Comparison of ENCODE assay signal across 8 cellular contexts in genomic region chr1:156490401-156491032, GRCh38. TPM values are rescaled to one million over a fixed set of nuclear protein-coding genes. Genes with fewer than 3 reads are reported as not detected.
DNase-seq lines count a peak whose midpoint lies in the region; ATAC-seq, FAIRE-seq and TF ChIP-seq lines count a peak whose summit lies in the region.

No MANE protein-coding gene starts in this region.

- H3K36me3 ChIP-seq in KOPT-K1 (ENCODE audit: insufficient read depth, low read length) (peaks cover 11% of the 10 kb centered on the region; the same call in 1 of the 2 replicates), muscle layer of colon (ENCODE audit: insufficient read depth, low read length) (peaks cover 17% of the 10 kb centered on the region), small intestine (ENCODE audit: control insufficient read depth in 2 of 2, insufficient read depth in 2 of 2, low read length in 2 of 2) (no peaks in the 10 kb centered on the region)

- FAIRE-seq in small intestine (lab: Jason Lieb, UNC) = no peak

- 21 to 46% (median 38%) methylated on average over 10 of the region's 10 CpGs for WGBS in small intestine, 3 donors

- no peak for ATAC-seq in HG03439 (IDR thresholded peaks at IDR 0.05; ENCODE audit: unreplicated experiment)

- no peaks in the 10 kb centered on the region for H3K27me3 Mint-ChIP-seq in chondrocyte (ENCODE audit: low read depth)

- peak; percentile 35 for TF ChIP-seq CTCF in AG10803 (conservative IDR thresholded peaks at IDR 0.05; ENCODE audit: low read length)
- peak; percentile 72 for TF ChIP-seq CTCF in chondrocyte (IDR thresholded peaks at IDR 0.05)

- no peaks in the 10 kb centered on the region for H3K9me3 Mint-ChIP-seq in chondrocyte (ENCODE audit: low read depth)

- H3K9ac ChIP-seq in muscle layer of colon (ENCODE audit: low read length) = peak overlapping the region; percentile 54

- peaks cover 89% of the 10 kb centered on the region for H3K4me1 Mint-ChIP-seq in chondrocyte (ENCODE audit: low read depth)

- peak overlapping the region; percentile 70 for H3K27ac ChIP-seq in KOPT-K1 (ENCODE audit: low read depth, low read length, poor library complexity, severe bottlenecking)
- peak overlapping the region; percentile 45 for H3K27ac ChIP-seq in muscle layer of colon (ENCODE audit: low read depth, low read length)
- H3K27ac ChIP-seq in small intestine (ENCODE audit: low read depth in 1 of 2, low read length in 1 of 2) = peak overlapping the region in 1 of 2 donors; percentile 75

- H3K4me3 ChIP-seq in AG10803 (ENCODE audit: low read length) = peak overlapping the region; percentile 29
- H3K4me3 ChIP-seq in muscle layer of colon (ENCODE audit: low read depth in 1 of 2, low read length in 2 of 2) = peak overlapping the region; percentile 16 to 58
- no peak overlapping the region for H3K4me3 ChIP-seq in small intestine (ENCODE audit: low read depth in 1 of 2, low read length in 2 of 2)

- no peaks in the 10 kb centered on the region for H3K27me3 ChIP-seq in muscle layer of colon (ENCODE audit: control insufficient read depth in 1 of 2, insufficient read depth in 2 of 2, low read length in 2 of 2)
- no peaks in the 10 kb centered on the region for H3K27me3 ChIP-seq in small intestine (ENCODE audit: control insufficient read depth in 2 of 2, insufficient read depth in 2 of 2, low read length in 2 of 2)

- H3K4me1 ChIP-seq in muscle layer of colon (ENCODE audit: insufficient read depth, low read length) (peaks cover 94% of the 10 kb centered on the region), small intestine (ENCODE audit: control insufficient read depth in 2 of 2, insufficient read depth in 1 of 2, low read depth in 1 of 2, low read length in 1 of 2) (peaks cover 15 to 54% of the 10 kb centered on the region in 2 donors)

- no peak for DNase-seq in AG10803 (ENCODE audit: low read depth)
- no peak for DNase-seq in chondrocyte (ENCODE audit: low spot score)
- no peak for DNase-seq in NCI-H128 (lab: John Stamatoyannopoulos, UW; ENCODE audit: unreplicated experiment)
- no peak for DNase-seq in small intestine
- DNase-seq in inferior parietal cortex (ENCODE audit: extremely low spot score) = no peak

- peak overlapping the region; percentile 94 for H3K27ac Mint-ChIP-seq in chondrocyte (ENCODE audit: unreplicated experiment)

- H3K9me3 ChIP-seq in KOPT-K1 (ENCODE audit: insufficient read depth, low read length, poor library complexity, severe bottlenecking) = no peaks in the 10 kb centered on the region
- no peaks in the 10 kb centered on the region for H3K9me3 ChIP-seq in muscle layer of colon (ENCODE audit: low read length)
- no peaks in the 10 kb centered on the region for H3K9me3 ChIP-seq in small intestine (ENCODE audit: control insufficient read depth, low read depth)

- peaks cover 1% of the 10 kb centered on the region for H3K36me3 Mint-ChIP-seq in chondrocyte (ENCODE audit: low read depth)

- peak overlapping the region; percentile 65 for H3K4me3 Mint-ChIP-seq in chondrocyte (ENCODE audit: unreplicated experiment)

RNA-seq across cellular contexts. Expression of gene MEF2D, which starts 10.1 kb away (rescaled TPM):
- total RNA-seq in chondrocyte = 42.3 to 64.7 TPM (median 62.0 TPM) in 3 replicates
- polyA plus RNA-seq in small intestine = 10 to 100 TPM in 1 of 3 donors, 1 to 10 TPM in 2; 5.8 to 16.8 (median 9.2) TPM

Comparison
In these comparisons a context has a peak if more than half of its experiments do, and no peak if none do; other contexts are left out.
1. H3K4me3 ChIP-seq: peak in AG10803 (single experiment) and muscle layer of colon (2 of 2); none in small intestine (0 of 2).